In genomic region chr5:157059891-157060290, GRCh38 we compare ENCODE assay signal across 19 cellular contexts. TPM values are rescaled to one million over a fixed set of nuclear protein-coding genes. Genes with fewer than 3 reads are reported as not detected.
A peak's percentile ranks its signal among the peaks of the same experiment; 100 is the strongest.
DNase-seq lines count a peak whose midpoint lies in the region; ATAC-seq, FAIRE-seq and TF ChIP-seq lines count a peak whose summit lies in the region.
"Had no signal": no experiment of that assay in that cellular context is flagged by ENCODE, and none has a peak within 500 bp of the region (broad histone marks: within the 10 kb centered on the region; RNA-seq: fewer than 3 reads in every experiment).

No MANE protein-coding gene starts in this region.

- no TSS peak for BruUV-seq in PC-9 (replicated peaks; lab: Mats Ljungman, UMichigan)

- H2BK120ac ChIP-seq in trophoblast cell (ENCODE audit: insufficient read depth, low read length, poor library complexity), result no peak overlapping the region

- FAIRE-seq in islet of Langerhans (lab: Jason Lieb, UNC), result peak; percentile 41
- FAIRE-seq: H54 had no signal

- H3K79me1 ChIP-seq in trophoblast cell (ENCODE audit: low read length), result no peaks in the 10 kb centered on the region

- H3K4ac ChIP-seq in trophoblast cell (ENCODE audit: low read depth, low read length), result no peak overlapping the region

- peaks cover 9% of the 10 kb centered on the region; the same call in 1 of the 2 replicates for H3F3A ChIP-seq in PC-9 (ENCODE audit: insufficient read depth, low read depth)

- TF ChIP-seq CTCF in AG10803 (conservative IDR thresholded peaks at IDR 0.05; ENCODE audit: low read length) (no peak), PC-9 (conservative IDR thresholded peaks at IDR 0.05) (no peak), foreskin keratinocyte (conservative IDR thresholded peaks at IDR 0.05) (no peak)

- H3K4me1 ChIP-seq in PC-9 (replicated peaks; ENCODE audit: insufficient read depth) (peaks cover 28% of the 10 kb centered on the region), trophoblast cell (ENCODE audit: control insufficient read depth in 1 of 2, insufficient read depth in 2 of 2, low read length in 2 of 2) (no peaks in the 10 kb centered on the region), foreskin keratinocyte (no peaks in the 10 kb centered on the region)
- H3K4me1 ChIP-seq: BLaER1, SJCRH30 had no signal

- H3K27ac ChIP-seq in PC-9 (no peak overlapping the region), trophoblast cell (ENCODE audit: low read depth, low read length) (no peak overlapping the region), foreskin keratinocyte (no peak overlapping the region)
- H3K27ac ChIP-seq: BLaER1, SJCRH30 had no signal

- H3K4me2 ChIP-seq in PC-9, result peak overlapping the region; percentile 34; the same call in 1 of the 2 replicates
- H3K4me2 ChIP-seq in trophoblast cell (ENCODE audit: low read length), result no peak overlapping the region
- H3K4me2 ChIP-seq: BLaER1 had no signal

- DNase-seq in AG10803 (ENCODE audit: low read depth) (peak; percentile 36), PC-9 (no peak), trophoblast cell (peak; percentile 32 to 52), OCI-M2 (lab: John Stamatoyannopoulos, UW; ENCODE audit: unreplicated experiment) (no peak), foreskin keratinocyte (no peak)
- DNase-seq in activated CD4-positive, alpha-beta T cell treated with anti-CD3 and anti-CD28 coated beads, Interleukin-2, amount 50 U/mL, for 48 hours, result no peak
- DNase-seq: ACHN, MM.1S, NCI-H1105 treated with DMSO at 0.1 percent for 48 hours, NCI-H187 treated with DMSO at 0.1 percent for 48 hours, NCI-H2171, NCI-H82, SJCRH30 had no signal

- H2BK12ac ChIP-seq in trophoblast cell (ENCODE audit: low read length), result no peak overlapping the region

- no peaks in the 10 kb centered on the region for H3K79me2 ChIP-seq in PC-9 (ENCODE audit: low read depth)
- no peaks in the 10 kb centered on the region for H3K79me2 ChIP-seq in trophoblast cell (ENCODE audit: control insufficient read depth, insufficient read depth, low read length, poor library complexity)

- ATAC-seq in foreskin keratinocyte (no peak), HG03460 (IDR thresholded peaks at IDR 0.05; ENCODE audit: unreplicated experiment) (no peak)

- H3K27me3 ChIP-seq in PC-9 (ENCODE audit: insufficient read depth, low read depth) (no peaks in the 10 kb centered on the region), trophoblast cell (ENCODE audit: insufficient read depth, low read length) (no peaks in the 10 kb centered on the region), foreskin keratinocyte (no peaks in the 10 kb centered on the region)
- H3K27me3 ChIP-seq: BLaER1 had no signal

- no peaks in the 10 kb centered on the region for H3K9me2 ChIP-seq in PC-9 (ENCODE audit: insufficient read depth)

- H3K9me3 ChIP-seq in PC-9 (ENCODE audit: insufficient read depth, low read depth) (no peaks in the 10 kb centered on the region), trophoblast cell (ENCODE audit: insufficient read depth, low read depth, low read length) (no peaks in the 10 kb centered on the region)
- H3K9me3 ChIP-seq: BLaER1, SJCRH30 had no signal

- no peak overlapping the region for H4K12ac ChIP-seq in trophoblast cell (ENCODE audit: low read depth, low read length)

- H4K91ac ChIP-seq in trophoblast cell (ENCODE audit: low read depth, low read length), result no peak overlapping the region

- H3K9ac ChIP-seq in trophoblast cell (ENCODE audit: low read length), result no peak overlapping the region
- H3K9ac ChIP-seq: BLaER1 had no signal

- H4K20me1 ChIP-seq in PC-9 (ENCODE audit: insufficient read depth), result no peaks in the 10 kb centered on the region
- H4K20me1 ChIP-seq: BLaER1 had no signal

- H2AFZ ChIP-seq in PC-9 (0 out of 2 replicates have a peak overlapping the region, but pooled peaks have one; percentile 67), trophoblast cell (ENCODE audit: insufficient read depth, low read length, poor library complexity) (no peak overlapping the region)

- no peak overlapping the region for H2BK5ac ChIP-seq in trophoblast cell (ENCODE audit: low read depth, low read length, poor library complexity)

- no peak overlapping the region for H2AK5ac ChIP-seq in trophoblast cell (ENCODE audit: low read length)

- intact Hi-C loops in PC-9 (cut with micrococcal nuclease; ENCODE audit: unreplicated experiment), result no loop called here

- H3K18ac ChIP-seq in trophoblast cell (ENCODE audit: low read length), result no peak overlapping the region

- no CpG with 5 or more reads among the region's 3 CpGs for whole genome bisulfite sequencing in trophoblast cell (ENCODE audit: extremely low coverage, insufficient coverage, insufficient read length)

- no peak overlapping the region for H3K4me3 ChIP-seq in AG10803 (ENCODE audit: low read length)
- H3K4me3 ChIP-seq in PC-9, result no peak overlapping the region
- no peak overlapping the region for H3K4me3 ChIP-seq in trophoblast cell (ENCODE audit: low read depth, low read length)
- H3K4me3 ChIP-seq: BLaER1, SJCRH30 had no signal

- H3K23ac ChIP-seq in trophoblast cell (ENCODE audit: low read length), result no peak overlapping the region

- CTCF ChIA-PET in PC-9 (lab: Charles Lee), result no interaction called here

- no peak overlapping the region for H4K8ac ChIP-seq in trophoblast cell (ENCODE audit: low read depth, low read length)

- no peak overlapping the region for H3K14ac ChIP-seq in trophoblast cell (ENCODE audit: low read length)

- H3K36me3 ChIP-seq in PC-9 (ENCODE audit: low read depth), result no peaks in the 10 kb centered on the region
- no peaks in the 10 kb centered on the region for H3K36me3 ChIP-seq in trophoblast cell (ENCODE audit: control insufficient read depth in 1 of 2, insufficient read depth in 2 of 2, low read length in 2 of 2)
- H3K36me3 ChIP-seq: BLaER1, SJCRH30 had no signal

- POLR2A ChIA-PET in PC-9 (lab: Charles Lee; ENCODE audit: unreplicated experiment), result no interaction called here

RNA-seq across cellular contexts. Expression of gene HAVCR1, which starts 1.0 kb away (rescaled TPM):
- total RNA-seq in PC-9 (2021) (not detected in 2 replicates), foreskin keratinocyte (not detected in 2 replicates)
- 0.83 and 1.1 TPM in 2 replicates for polyA plus RNA-seq in trophoblast cell (2013)
- polyA plus RNA-seq in foreskin keratinocyte, result not detected in 2 replicates
- total RNA-seq: NCI-H460, RPMI7951 had no signal

RNA-seq across cellular contexts. Expression of gene HAVCR2, which starts 49.0 kb away (rescaled TPM):
- total RNA-seq in PC-9 (2021) (0.25 TPM in 1 of 2 replicates, not detected in the other), foreskin keratinocyte (not detected in 2 replicates)
- polyA plus RNA-seq in trophoblast cell (2013), result 0.60 and 0.67 TPM in 2 replicates
- not detected in 2 replicates for polyA plus RNA-seq in foreskin keratinocyte
- total RNA-seq: NCI-H460 had no signal

Comparison
In these comparisons a context has a peak if more than half of its experiments do, and no peak if none do; other contexts are left out.
1. DNase-seq: peak in AG10803 (single experiment) and trophoblast cell (2 of 2); none in PC-9 (0 of 2), OCI-M2 (single experiment), foreskin keratinocyte (0 of 2) and activated CD4-positive, alpha-beta T cell treated with anti-CD3 and anti-CD28 coated beads, Interleukin-2, amount 50 U/mL, for 48 hours (0 of 2).